Comparison of ENCODE assay signal across 11 cellular contexts in genomic region chr3:6717026-6717943, GRCh38.
A peak's percentile ranks its signal among the peaks of the same experiment; 100 is the strongest.
DNase-seq lines count a peak whose midpoint lies in the region; ATAC-seq and TF ChIP-seq lines count a peak whose summit lies in the region.
"Had no signal": no experiment of that assay in that cellular context is flagged by ENCODE, and none has a peak within 500 bp of the region (broad histone marks: within the 10 kb centered on the region; RNA-seq: fewer than 3 reads in every experiment).

No MANE protein-coding gene starts in this region.

- no peaks in the 10 kb centered on the region for H3K27me3 Mint-ChIP-seq in MCF 10A (ENCODE audit: insufficient read depth, unreplicated experiment)

- CTCF ChIA-PET in MCF 10A (lab: Yijun Ruan, JAX): interaction anchor here (0.9 to 1.0 kb wide), 2 partner anchors 83 to 191 kb away, joined by 4 to 6 read pairs; no protein-coding TSS in a partner anchor

- intact Hi-C loops in MCF 10A (cut with micrococcal nuclease): no loop called here

- no peak overlapping the region for H3K27ac Mint-ChIP-seq in MCF 10A (ENCODE audit: low read depth, unreplicated experiment)
- H3K27ac Mint-ChIP-seq: nephron had no signal

- peak; percentile 95 for ATAC-seq in GM18498 (IDR thresholded peaks at IDR 0.05; ENCODE audit: unreplicated experiment)
- peak; percentile 96 for ATAC-seq in GM19468 (IDR thresholded peaks at IDR 0.05; ENCODE audit: extremely low read depth, unreplicated experiment)
- peak; percentile 95 for ATAC-seq in HG02973 (IDR thresholded peaks at IDR 0.05; ENCODE audit: unreplicated experiment)
- ATAC-seq: SK-N-SH treated with all-trans-retinoic acid at 6 μM for 48 hours had no signal

- DNase-seq in NCI-H146 (lab: John Stamatoyannopoulos, UW) (peak; percentile 44), HCEC 1CT (no peak), MCF 10A (ENCODE audit: unreplicated experiment) (no peak), 8988T (no peak), NK-92 (lab: John Stamatoyannopoulos, UW; ENCODE audit: unreplicated experiment) (no peak)
- DNase-seq: stimulated activated CD4-positive, alpha-beta T cell treated with anti-CD3 and anti-CD28 coated beads, Interleukin-2, amount 100 ng/mL, for 24 hours had no signal

- TF ChIP-seq CTCF in MCF 10A (IDR thresholded peaks at IDR 0.05; ENCODE audit: unreplicated experiment): no peak

- no TSS peak for BruUV-seq in MCF 10A (replicated peaks; lab: Mats Ljungman, UMichigan)

- peaks cover 18% of the 10 kb centered on the region for H3K4me1 Mint-ChIP-seq in MCF 10A (ENCODE audit: insufficient read depth, unreplicated experiment)
- H3K4me1 Mint-ChIP-seq: nephron had no signal

- peaks cover 5% of the 10 kb centered on the region for H3K9me3 Mint-ChIP-seq in MCF 10A (ENCODE audit: unreplicated experiment)
- H3K9me3 Mint-ChIP-seq: nephron had no signal

- no peaks in the 10 kb centered on the region for H3K36me3 Mint-ChIP-seq in MCF 10A (ENCODE audit: insufficient read depth, unreplicated experiment)

- H3K4me3 Mint-ChIP-seq in MCF 10A (ENCODE audit: unreplicated experiment): no peak overlapping the region
- H3K4me3 Mint-ChIP-seq: nephron had no signal

- POLR2A ChIA-PET in MCF 10A (lab: Yijun Ruan, JAX): interaction anchor here (0.8 kb wide), 1 partner anchor 9 kb away, joined by 3 read pairs; no protein-coding TSS in a partner anchor
